15 cellular contexts compared by ENCODE assay signal in genomic region chr12:10027311-10028099, GRCh38. TPM values are rescaled to one million over a fixed set of nuclear protein-coding genes. Genes with fewer than 3 reads are reported as not detected.
DNase-seq lines count a peak whose midpoint lies in the region; ATAC-seq and TF ChIP-seq lines count a peak whose summit lies in the region.
"Had no signal": no experiment of that assay in that cellular context is flagged by ENCODE, and none has a peak within 500 bp of the region (broad histone marks: within the 10 kb centered on the region; RNA-seq: fewer than 3 reads in every experiment).

No MANE protein-coding gene starts in this region.

- no peaks in the 10 kb centered on the region for H3K9me3 ChIP-seq in right cardiac atrium (ENCODE audit: control insufficient read depth, low read length)
- no peaks in the 10 kb centered on the region for H3K9me3 ChIP-seq in SJSA1 (replicated peaks)

- H3K4me3 ChIP-seq in right cardiac atrium (ENCODE audit: low read length) (no peak overlapping the region), SJSA1 (no peak overlapping the region), fibroblast of pulmonary artery (replicated peaks; ENCODE audit: low read depth, low read length) (no peak overlapping the region)

- no peaks in the 10 kb centered on the region for H3K36me3 ChIP-seq in SJSA1

- ATAC-seq in right cardiac atrium, result peak; percentile 45 to 53
- ATAC-seq in Right ventricle myocardium inferior, result no peak
- ATAC-seq in HG02981 (IDR thresholded peaks at IDR 0.05; ENCODE audit: unreplicated experiment), result no peak
- ATAC-seq: natural killer cell had no signal

- H3K27me3 ChIP-seq in right cardiac atrium (ENCODE audit: control insufficient read depth, insufficient read depth) (no peaks in the 10 kb centered on the region), SJSA1 (replicated peaks) (no peaks in the 10 kb centered on the region)

- H3K27ac ChIP-seq in right cardiac atrium (ENCODE audit: low read length) (no peak overlapping the region), SJSA1 (peak overlapping the region; percentile 84)

- no peak for TF ChIP-seq CTCF in fibroblast of pulmonary artery (IDR thresholded peaks at IDR 0.05; ENCODE audit: low read length, missing control alignments)

- 63% methylated on average over 7 of the region's 7 CpGs for WGBS in right cardiac atrium

- peaks cover 10% of the 10 kb centered on the region for H3K27me3 Mint-ChIP-seq in activated T-helper 1 cell treated with anti-CD3 and anti-CD28 coated beads, Interleukin-12 subunit alpha, Interleukin-12 subunit beta, Interleukin-2, Interleukin-4 antibody, amounts not matched to agents 30 ng/mL and 10 ng/mL and 1 ng/mL, durations not matched to agents 14 hours and 24 hours and 36 hours (ENCODE audit: insufficient read depth)

- no peaks in the 10 kb centered on the region for H3K4me1 Mint-ChIP-seq in activated T-helper 1 cell treated with anti-CD3 and anti-CD28 coated beads, Interleukin-12 subunit alpha, Interleukin-12 subunit beta, Interleukin-2, Interleukin-4 antibody, amounts not matched to agents 30 ng/mL and 10 ng/mL and 1 ng/mL, durations not matched to agents 14 hours and 24 hours and 36 hours (ENCODE audit: low read depth)
- H3K4me1 Mint-ChIP-seq: natural killer cell had no signal

- no peaks in the 10 kb centered on the region for H3K36me3 Mint-ChIP-seq in activated T-helper 1 cell treated with anti-CD3 and anti-CD28 coated beads, Interleukin-12 subunit alpha, Interleukin-12 subunit beta, Interleukin-2, Interleukin-4 antibody, amounts not matched to agents 30 ng/mL and 10 ng/mL and 1 ng/mL, durations not matched to agents 14 hours and 24 hours and 36 hours (ENCODE audit: low read depth)
- H3K36me3 Mint-ChIP-seq: natural killer cell had no signal

- H3K4me1 ChIP-seq in right cardiac atrium (ENCODE audit: control insufficient read depth, insufficient read depth, low read length) (no peaks in the 10 kb centered on the region), SJSA1 (replicated peaks) (peaks cover 27% of the 10 kb centered on the region)

- intact Hi-C loops in right cardiac atrium (cut with DNase I), result no loop called here
- intact Hi-C loops in Right ventricle myocardium inferior (cut with DNase I), result no loop called here
- intact Hi-C loops in activated T-helper 1 cell treated with anti-CD3 and anti-CD28 coated beads, Interleukin-12 subunit alpha, Interleukin-12 subunit beta, Interleukin-2, Interleukin-4 antibody, amounts not matched to agents 30 ng/mL and 10 ng/mL and 1 ng/mL, durations not matched to agents 14 hours and 24 hours and 36 hours (cut with micrococcal nuclease), result no loop called here

- H3K4me3 Mint-ChIP-seq in activated T-helper 1 cell treated with anti-CD3 and anti-CD28 coated beads, Interleukin-12 subunit alpha, Interleukin-12 subunit beta, Interleukin-2, Interleukin-4 antibody, amounts not matched to agents 30 ng/mL and 10 ng/mL and 1 ng/mL, durations not matched to agents 14 hours and 24 hours and 36 hours, result no peak overlapping the region
- H3K4me3 Mint-ChIP-seq: natural killer cell had no signal

- H3K27ac Mint-ChIP-seq in activated T-helper 1 cell treated with anti-CD3 and anti-CD28 coated beads, Interleukin-12 subunit alpha, Interleukin-12 subunit beta, Interleukin-2, Interleukin-4 antibody, amounts not matched to agents 30 ng/mL and 10 ng/mL and 1 ng/mL, durations not matched to agents 14 hours and 24 hours and 36 hours, result no peak overlapping the region
- H3K27ac Mint-ChIP-seq: natural killer cell had no signal

- no peak for DNase-seq in right cardiac atrium
- DNase-seq in Right ventricle myocardium inferior (ENCODE audit: missing footprints), result no peak
- DNase-seq in SJSA1 (ENCODE audit: low read depth in 1 of 2, low spot score in 2 of 2), result peak in 1 of 2 experiments; percentile 43
- peak; percentile 32 for DNase-seq in fibroblast of pulmonary artery (ENCODE audit: low read depth)
- DNase-seq in NK-92 treated with Interleukin-12 subunit alpha and Interleukin-12 subunit beta, amount 100 ng/mL, for 24 hours (lab: John Stamatoyannopoulos, UW), result no peak
- DNase-seq in NCI-H1930 (lab: John Stamatoyannopoulos, UW), result no peak
- DNase-seq in activated T-helper 1 cell treated with anti-CD3 and anti-CD28 coated beads, Interleukin-12 subunit alpha, Interleukin-12 subunit beta, Interleukin-2, Interleukin-4 antibody, amounts not matched to agents 30 ng/mL and 10 ng/mL and 1 ng/mL, durations not matched to agents 14 hours and 24 hours and 36 hours (ENCODE audit: low spot score), result no peak
- DNase-seq: ACHN; activated naive CD4-positive, alpha-beta T cell; GDM1; natural killer cell; NCI-H1694; stimulated activated CD4-positive, alpha-beta T cell treated with anti-CD3 and anti-CD28 coated beads, Interleukin-2, amount 100 ng/mL, for 48 hours had no signal

- no peaks in the 10 kb centered on the region for H3K9me3 Mint-ChIP-seq in activated T-helper 1 cell treated with anti-CD3 and anti-CD28 coated beads, Interleukin-12 subunit alpha, Interleukin-12 subunit beta, Interleukin-2, Interleukin-4 antibody, amounts not matched to agents 30 ng/mL and 10 ng/mL and 1 ng/mL, durations not matched to agents 14 hours and 24 hours and 36 hours
- H3K9me3 Mint-ChIP-seq: natural killer cell had no signal

RNA-seq across cellular contexts. Expression of gene CLEC9A, which starts 3.0 kb away (rescaled TPM):
- total RNA-seq in right cardiac atrium (under 1 TPM in 1 of 4 donors, not detected in 3; 0.26 TPM), Right ventricle myocardium inferior (not detected)
- not detected for polyA plus RNA-seq in right cardiac atrium
- total RNA-seq in SJSA1 (2014; rRNA removed; shearing (Covaris generic)), result not detected in 2 replicates
- total RNA-seq in activated T-helper 1 cell treated with anti-CD3 and anti-CD28 coated beads, Interleukin-12 subunit alpha, Interleukin-12 subunit beta, Interleukin-2, Interleukin-4 antibody, amounts not matched to agents 30 ng/mL and 10 ng/mL and 1 ng/mL, durations not matched to agents 14 hours and 24 hours and 36 hours, result not detected in 2 replicates
- total RNA-seq: subcutaneous adipose tissue had no signal

RNA-seq across cellular contexts. Expression of gene CLEC12B, which starts 17.1 kb away (rescaled TPM):
- under 1 TPM in 1 of 4 donors, not detected in 3; 0.44 TPM for total RNA-seq in right cardiac atrium
- polyA plus RNA-seq in right cardiac atrium, result not detected
- not detected for total RNA-seq in Right ventricle myocardium inferior
- total RNA-seq in SJSA1 (2014; rRNA removed; shearing (Covaris generic)), result not detected in 2 replicates
- total RNA-seq in activated T-helper 1 cell treated with anti-CD3 and anti-CD28 coated beads, Interleukin-12 subunit alpha, Interleukin-12 subunit beta, Interleukin-2, Interleukin-4 antibody, amounts not matched to agents 30 ng/mL and 10 ng/mL and 1 ng/mL, durations not matched to agents 14 hours and 24 hours and 36 hours, result not detected in 2 replicates

RNA-seq across cellular contexts. Expression of gene CLEC1B, which starts 28.6 kb away (rescaled TPM):
- total RNA-seq in right cardiac atrium, result not detected
- not detected for polyA plus RNA-seq in right cardiac atrium
- total RNA-seq in Right ventricle myocardium inferior, result not detected
- not detected in 2 replicates for total RNA-seq in SJSA1 (2014; rRNA removed; shearing (Covaris generic))
- total RNA-seq in activated T-helper 1 cell treated with anti-CD3 and anti-CD28 coated beads, Interleukin-12 subunit alpha, Interleukin-12 subunit beta, Interleukin-2, Interleukin-4 antibody, amounts not matched to agents 30 ng/mL and 10 ng/mL and 1 ng/mL, durations not matched to agents 14 hours and 24 hours and 36 hours, result not detected in 2 replicates
- total RNA-seq: subcutaneous adipose tissue had no signal

RNA-seq across cellular contexts. Expression of gene CLEC12A, which starts 56.3 kb away (rescaled TPM):
- total RNA-seq in right cardiac atrium (10 to 100 TPM in 1 of 4 donors, 1 to 10 TPM in 3; 1.4 to 15.9 (median 2.3) TPM), Right ventricle myocardium inferior (6.5 TPM)
- 0.38 TPM for polyA plus RNA-seq in right cardiac atrium
- not detected in 2 replicates for total RNA-seq in SJSA1 (2014; rRNA removed; shearing (Covaris generic))
- total RNA-seq in activated T-helper 1 cell treated with anti-CD3 and anti-CD28 coated beads, Interleukin-12 subunit alpha, Interleukin-12 subunit beta, Interleukin-2, Interleukin-4 antibody, amounts not matched to agents 30 ng/mL and 10 ng/mL and 1 ng/mL, durations not matched to agents 14 hours and 24 hours and 36 hours, result not detected in 2 replicates

Comparison
In these comparisons a context has a peak if more than half of its experiments do, and no peak if none do; other contexts are left out.
1. ATAC-seq: peak in right cardiac atrium (2 of 2); none in Right ventricle myocardium inferior (single experiment) and HG02981 (single experiment).